In the genomic region with DNA sequence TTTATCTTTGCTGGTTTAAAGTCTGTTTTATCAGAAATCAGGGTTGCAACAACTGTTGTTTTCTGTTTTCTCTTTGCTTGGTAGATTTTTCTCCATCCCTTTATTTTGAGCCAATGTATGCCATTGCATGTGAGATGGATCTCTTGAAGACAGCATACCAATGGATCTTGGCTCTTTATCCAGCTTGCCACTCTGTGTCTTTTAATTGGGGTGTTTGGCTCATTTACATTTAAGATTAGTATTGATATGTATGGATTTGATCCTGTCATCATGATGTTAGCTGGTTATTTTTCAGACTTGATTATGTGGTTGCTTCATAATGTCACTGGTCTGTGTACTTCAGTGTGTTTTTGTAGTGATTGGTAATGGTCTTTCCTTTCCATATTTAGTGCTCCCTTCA, we compare ENCODE assay signal across 4 cellular contexts.
DNase-seq lines count a peak whose midpoint lies in the region; ATAC-seq, FAIRE-seq and TF ChIP-seq lines count a peak whose summit lies in the region.
"Not testable (repeated sequence)": the region's sequence is repeated elsewhere in the genome, so short reads cannot be mapped to it uniquely, and the experiment has no call there.

No MANE protein-coding gene starts in this region.

- H3K4me3 ChIP-seq in A549; HEK293 (ENCODE audit: low read depth, low read length); astrocyte (ENCODE audit: insufficient read depth, low read depth, low read length): not testable (repeated sequence)

- H3K4me2 ChIP-seq in A549; astrocyte (ENCODE audit: low read length): not testable (repeated sequence)

- H3K27ac Mint-ChIP-seq in astrocyte (ENCODE audit: unreplicated experiment): not testable (repeated sequence)

- TF ChIP-seq CTCF in A549 (IDR thresholded peaks at IDR 0.05); HEK293 (tag by site-specific recombination; IDR thresholded peaks at IDR 0.05); astrocyte (IDR thresholded peaks at IDR 0.05; ENCODE audit: insufficient read depth, low read depth, low read length): not testable (repeated sequence)

- not testable (repeated sequence) for H3K9me3 ChIP-seq in A549; HEK293 (ENCODE audit: control insufficient read depth, insufficient read depth, low read depth, low read length); astrocyte (ENCODE audit: insufficient read depth, low read depth, low read length)

- H3K9ac ChIP-seq in astrocyte (ENCODE audit: low read length): not testable (repeated sequence)

- not testable (repeated sequence) for TF ChIP-seq EP300 in A549 (IDR thresholded peaks at IDR 0.05)

- H3K4me1 ChIP-seq in A549; HEK293 (ENCODE audit: control insufficient read depth, insufficient read depth, low read length); astrocyte (ENCODE audit: insufficient read depth, low read length): not testable (repeated sequence)

- CTCF ChIA-PET in A549 (lab: Yijun Ruan, JAX); HEK293 (lab: Yijun Ruan, JAX): not testable (repeated sequence)

- H3K4me1 Mint-ChIP-seq in astrocyte (ENCODE audit: low read depth, unreplicated experiment): not testable (repeated sequence)

- H3K9me3 Mint-ChIP-seq in astrocyte (ENCODE audit: unreplicated experiment): peaks cover 10% of the 10 kb centered on the region

- not testable (repeated sequence) for TF ChIP-seq RAD21 in A549 (conservative IDR thresholded peaks at IDR 0.05 in 1 of 2, IDR thresholded peaks at IDR 0.05 in 1 of 2)

- not testable (repeated sequence) for H2AFZ ChIP-seq in astrocyte (ENCODE audit: low read depth, low read length)

- FAIRE-seq in A549 (lab: Jason Lieb, UNC) (peak; percentile 13), astrocyte (lab: Jason Lieb, UNC) (peak; percentile 5)

- not testable (repeated sequence) for H3K4me3 Mint-ChIP-seq in astrocyte (ENCODE audit: unreplicated experiment)

- not testable (repeated sequence) for H3K36me3 Mint-ChIP-seq in astrocyte (ENCODE audit: low read depth, unreplicated experiment)

- TF ChIP-seq POLR2A in A549 (IDR thresholded peaks at IDR 0.05; ENCODE audit: low read length): not testable (repeated sequence)

- ATAC-seq in A549: not testable (repeated sequence)

- POLR2A ChIA-PET in A549 (lab: Yijun Ruan, JAX); HEK293 (lab: Yijun Ruan, JAX): not testable (repeated sequence)

- not testable (repeated sequence) for H3K79me2 ChIP-seq in astrocyte (ENCODE audit: insufficient read depth, low read length)

- H3K36me3 ChIP-seq in HEK293 (ENCODE audit: control insufficient read depth in 2 of 2, insufficient read depth in 1 of 2, low read length in 2 of 2); astrocyte (ENCODE audit: insufficient read depth, low read length): not testable (repeated sequence)

- not testable (repeated sequence) for H3K27me3 Mint-ChIP-seq in astrocyte (ENCODE audit: low read depth, unreplicated experiment)

- not testable (repeated sequence) for H3K27me3 ChIP-seq in astrocyte (ENCODE audit: insufficient read depth, low read length)

- H3K27ac ChIP-seq in A549; HEK293 (ENCODE audit: extremely low read depth, low read depth, low read length); astrocyte (ENCODE audit: low read depth, low read length): not testable (repeated sequence)

- not testable (repeated sequence) for H4K20me1 ChIP-seq in astrocyte (ENCODE audit: insufficient read depth, low read length)

- not testable (repeated sequence) for DNase-seq in A549 (ENCODE audit: low read depth in 1 of 2, low spot score in 1 of 2); astrocyte (ENCODE audit: low read depth)
- peak; percentile 0 for DNase-seq in amniotic epithelial cell (ENCODE audit: low read depth)

TF ChIP-seq in HEK293, 187 proteins besides CTCF, POLR2A, EP300 and RAD21:
- TF ChIP-seq SETDB1 (IDR thresholded peaks at IDR 0.05; ENCODE audit: insufficient read length, low read length) (peak; percentile 84), ZNF529 (tag by site-specific recombination; IDR thresholded peaks at IDR 0.05; ENCODE audit: insufficient replicate concordance) (peak; percentile 91)
